In the genomic region with DNA sequence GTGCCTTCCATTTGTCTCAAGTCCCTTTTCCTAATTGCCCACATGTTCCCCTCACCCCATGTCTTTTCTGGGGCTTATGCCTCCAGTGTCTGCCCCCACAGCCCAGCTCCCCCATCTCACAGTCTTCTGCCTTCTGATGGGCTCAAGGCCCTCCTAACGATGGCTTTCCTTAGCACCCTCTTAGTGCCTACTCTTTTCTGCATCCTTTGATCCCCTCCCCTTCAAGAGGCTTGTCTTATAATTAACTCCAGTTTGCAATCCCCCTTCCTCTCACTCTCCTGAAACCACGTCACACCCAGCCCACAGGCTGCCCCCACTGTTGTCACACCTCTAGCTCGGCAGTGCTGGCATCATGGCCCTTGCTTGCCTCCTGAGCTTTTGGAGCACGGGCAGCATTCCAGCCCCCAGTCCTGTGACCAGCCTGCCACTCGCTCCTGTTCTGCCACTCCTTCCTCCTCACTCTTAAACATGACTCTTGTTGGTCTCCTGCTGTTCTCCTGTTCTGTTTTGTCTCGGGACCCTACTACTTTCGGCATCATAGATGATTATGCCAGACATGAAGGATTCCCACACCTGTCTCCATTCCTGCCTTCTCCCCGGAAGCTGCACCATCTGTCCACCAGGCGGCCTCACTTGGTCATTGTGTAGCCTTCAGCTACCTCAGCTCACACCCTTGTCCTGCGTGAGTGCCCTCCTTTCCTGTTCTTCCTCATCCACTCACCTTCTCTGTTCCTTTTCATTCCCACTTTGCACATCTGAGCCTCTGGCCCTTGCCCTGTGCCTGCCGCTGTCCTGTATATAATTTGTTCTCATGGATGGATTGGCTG, we compare ENCODE assay signal across 9 cellular contexts. TPM values are rescaled to one million over a fixed set of nuclear protein-coding genes. Genes with fewer than 3 reads are reported as not detected.
DNase-seq lines count a peak whose midpoint lies in the region; ATAC-seq and TF ChIP-seq lines count a peak whose summit lies in the region.
"Had no signal": no experiment of that assay in that cellular context is flagged by ENCODE, and none has a peak within 500 bp of the region (broad histone marks: within the 10 kb centered on the region; RNA-seq: fewer than 3 reads in every experiment).

No MANE protein-coding gene starts in this region.

- no TSS peak for BruUV-seq in Calu3 (replicated peaks; lab: Mats Ljungman, UMichigan)

- H3K79me2 ChIP-seq in KMS-11 (ENCODE audit: insufficient read depth, low read depth) = peaks cover 95% of the 10 kb centered on the region

- peaks cover 41% of the 10 kb centered on the region for H3K4me1 Mint-ChIP-seq in Calu3 (ENCODE audit: low read depth, unreplicated experiment)
- H3K4me1 Mint-ChIP-seq in effector memory CD8-positive, alpha-beta T cell (ENCODE audit: low read depth in 2 of 2) = peaks cover 47 to 59% of the 10 kb centered on the region in 2 donors
- H3K4me1 Mint-ChIP-seq in naive thymus-derived CD8-positive, alpha-beta T cell = peaks cover 38 to 74% (median 67%) of the 10 kb centered on the region in 4 donors
- peaks cover 26% of the 10 kb centered on the region for H3K4me1 Mint-ChIP-seq in activated CD4-positive, alpha-beta memory T cell treated with anti-CD3 and anti-CD28 coated beads, Interleukin-2, amount 10 ng/mL, durations not matched to agents 7 days and 5 days
- H3K4me1 Mint-ChIP-seq in mesothelial cell of epicardium = peaks cover 5% of the 10 kb centered on the region

- intact Hi-C loops in Calu3 (cut with micrococcal nuclease; ENCODE audit: unreplicated experiment) = no loop called here

- DNase-seq in Calu3 = peak; percentile 15
- DNase-seq in effector memory CD8-positive, alpha-beta T cell = no peak
- no peak for DNase-seq in naive thymus-derived CD8-positive, alpha-beta T cell
- DNase-seq in activated CD4-positive, alpha-beta memory T cell treated with anti-CD3 and anti-CD28 coated beads, Interleukin-2, amount 10 ng/mL, durations not matched to agents 7 days and 5 days = no peak
- no peak for DNase-seq in SW480 (ENCODE audit: low spot score)
- DNase-seq in stimulated activated CD4-positive, alpha-beta T cell treated with anti-CD3 and anti-CD28 coated beads, Interleukin-4, amount 100 ng/mL, for 24 hours = no peak
- no peak for DNase-seq in mesothelial cell of epicardium (ENCODE audit: low spot score in 2 of 2, unreplicated experiment in 2 of 2)

- H3K4me2 ChIP-seq in KMS-11 = no peak overlapping the region

- POLR2A ChIA-PET in naive thymus-derived CD8-positive, alpha-beta T cell (lab: Charles Lee) = no interaction called here
- POLR2A ChIA-PET in activated CD4-positive, alpha-beta memory T cell treated with anti-CD3 and anti-CD28 coated beads, Interleukin-2, amount 10 ng/mL, durations not matched to agents 7 days and 5 days (lab: Charles Lee) = no interaction called here

- H2AFZ ChIP-seq in KMS-11 (ENCODE audit: low read depth) = no peak overlapping the region

- H3K36me3 Mint-ChIP-seq in Calu3 (ENCODE audit: insufficient read depth, unreplicated experiment) (peaks cover 54% of the 10 kb centered on the region), mesothelial cell of epicardium (peaks cover 30% of the 10 kb centered on the region)
- H3K36me3 Mint-ChIP-seq in effector memory CD8-positive, alpha-beta T cell (ENCODE audit: insufficient read depth) = peaks cover 49% of the 10 kb centered on the region
- H3K36me3 Mint-ChIP-seq in naive thymus-derived CD8-positive, alpha-beta T cell = peaks cover 15 to 51% (median 18%) of the 10 kb centered on the region in 3 donors
- H3K36me3 Mint-ChIP-seq in activated CD4-positive, alpha-beta memory T cell treated with anti-CD3 and anti-CD28 coated beads, Interleukin-2, amount 10 ng/mL, durations not matched to agents 7 days and 5 days (ENCODE audit: low read depth) = peaks cover 50% of the 10 kb centered on the region

- CTCF ChIA-PET in Calu3 (lab: Charles Lee) = interaction anchor here (0.7 to 1.4 kb wide), 3 partner anchors 14 to 53 kb away, joined by 3 read pairs; no protein-coding TSS in a partner anchor
- CTCF ChIA-PET in activated CD4-positive, alpha-beta memory T cell treated with anti-CD3 and anti-CD28 coated beads, Interleukin-2, amount 10 ng/mL, durations not matched to agents 7 days and 5 days (lab: Charles Lee) = no interaction called here

- TF ChIP-seq CTCF in Calu3 (IDR thresholded peaks at IDR 0.05; ENCODE audit: unreplicated experiment) (peak; percentile 71), KMS-11 (conservative IDR thresholded peaks at IDR 0.05; ENCODE audit: low read depth, low read length) (0 out of 2 replicates have a peak, but pooled peaks have one; percentile 28), mesothelial cell of epicardium (IDR thresholded peaks at IDR 0.05; ENCODE audit: unreplicated experiment) (no peak)

- no peak overlapping the region for H3K4me3 ChIP-seq in KMS-11 (IDR thresholded peaks at IDR 0.05; ENCODE audit: insufficient read depth, low read depth, low read length)

- H3K9ac ChIP-seq in KMS-11 = no peak overlapping the region

- no peaks in the 10 kb centered on the region for H3K9me3 Mint-ChIP-seq in Calu3 (ENCODE audit: low read depth, unreplicated experiment)
- no peaks in the 10 kb centered on the region for H3K9me3 Mint-ChIP-seq in effector memory CD8-positive, alpha-beta T cell
- H3K9me3 Mint-ChIP-seq in naive thymus-derived CD8-positive, alpha-beta T cell = peaks cover 0 to 2% (median 0%) of the 10 kb centered on the region in 9 donors
- H3K9me3 Mint-ChIP-seq in activated CD4-positive, alpha-beta memory T cell treated with anti-CD3 and anti-CD28 coated beads, Interleukin-2, amount 10 ng/mL, durations not matched to agents 7 days and 5 days = no peaks in the 10 kb centered on the region
- H3K9me3 Mint-ChIP-seq in mesothelial cell of epicardium = no peaks in the 10 kb centered on the region

- H3K4me3 Mint-ChIP-seq in Calu3 (ENCODE audit: low read depth, unreplicated experiment) (no peak overlapping the region), mesothelial cell of epicardium (no peak overlapping the region)
- no peak overlapping the region for H3K4me3 Mint-ChIP-seq in effector memory CD8-positive, alpha-beta T cell
- no peak overlapping the region for H3K4me3 Mint-ChIP-seq in naive thymus-derived CD8-positive, alpha-beta T cell
- H3K4me3 Mint-ChIP-seq in activated CD4-positive, alpha-beta memory T cell treated with anti-CD3 and anti-CD28 coated beads, Interleukin-2, amount 10 ng/mL, durations not matched to agents 7 days and 5 days = no peak overlapping the region

- peaks cover 22% of the 10 kb centered on the region for H3K4me1 ChIP-seq in KMS-11 (ENCODE audit: low read depth, poor library complexity, severe bottlenecking)

- ATAC-seq in effector memory CD8-positive, alpha-beta T cell (replicated peaks) = no peak
- no peak for ATAC-seq in naive thymus-derived CD8-positive, alpha-beta T cell

- H3K27ac Mint-ChIP-seq in Calu3 (ENCODE audit: unreplicated experiment) = peak overlapping the region; percentile 5
- peak overlapping the region; percentile 1 to 54 for H3K27ac Mint-ChIP-seq in effector memory CD8-positive, alpha-beta T cell
- peak overlapping the region; percentile 7 to 89 (median 59) for H3K27ac Mint-ChIP-seq in naive thymus-derived CD8-positive, alpha-beta T cell
- no peak overlapping the region for H3K27ac Mint-ChIP-seq in activated CD4-positive, alpha-beta memory T cell treated with anti-CD3 and anti-CD28 coated beads, Interleukin-2, amount 10 ng/mL, durations not matched to agents 7 days and 5 days
- no peak overlapping the region for H3K27ac Mint-ChIP-seq in mesothelial cell of epicardium

- H3K27me3 Mint-ChIP-seq in Calu3 (ENCODE audit: unreplicated experiment) (no peaks in the 10 kb centered on the region), mesothelial cell of epicardium (ENCODE audit: low read depth) (no peaks in the 10 kb centered on the region)
- no peaks in the 10 kb centered on the region for H3K27me3 Mint-ChIP-seq in effector memory CD8-positive, alpha-beta T cell
- H3K27me3 Mint-ChIP-seq in naive thymus-derived CD8-positive, alpha-beta T cell = no peaks in the 10 kb centered on the region
- H3K27me3 Mint-ChIP-seq in activated CD4-positive, alpha-beta memory T cell treated with anti-CD3 and anti-CD28 coated beads, Interleukin-2, amount 10 ng/mL, durations not matched to agents 7 days and 5 days = no peaks in the 10 kb centered on the region

- H3K27me3 ChIP-seq in KMS-11 (ENCODE audit: insufficient read depth, low read depth) = no peaks in the 10 kb centered on the region

- peaks cover 31% of the 10 kb centered on the region; the same call in 1 of the 2 replicates for H4K20me1 ChIP-seq in KMS-11 (ENCODE audit: insufficient read depth)

- no peak overlapping the region for H3K27ac ChIP-seq in KMS-11

- H3K36me3 ChIP-seq in KMS-11 (ENCODE audit: insufficient read depth) = peaks cover 20% of the 10 kb centered on the region; the same call in 1 of the 2 replicates

RNA-seq across cellular contexts. Expression of a gene that starts 26.1 kb away (rescaled TPM):
- total RNA-seq in Calu3 (2022) = 65.8 and 66.6 TPM in 2 replicates
- 10 to 100 TPM; 33.3 to 34.5 TPM for total RNA-seq in naive thymus-derived CD8-positive, alpha-beta T cell
- polyA plus RNA-seq in naive thymus-derived CD8-positive, alpha-beta T cell = 10 to 100 TPM; 88.4 to 97.6 (median 96.8) TPM
- 10 to 100 TPM; 54.3 to 57.4 TPM for total RNA-seq in activated CD4-positive, alpha-beta memory T cell treated with anti-CD3 and anti-CD28 coated beads, Interleukin-2, amount 10 ng/mL, durations not matched to agents 7 days and 5 days
- total RNA-seq in mesothelial cell of epicardium = 45.1 to 49.0 TPM (median 48.0 TPM) in 3 replicates

RNA-seq across cellular contexts. Expression of a gene that starts 36.2 kb away (rescaled TPM):
- total RNA-seq in Calu3 (2022) (57.9 and 64.2 TPM in 2 replicates), mesothelial cell of epicardium (25.3 to 26.2 TPM (median 25.8 TPM) in 3 replicates)
- 10 to 100 TPM; 48.8 to 54.0 TPM for total RNA-seq in naive thymus-derived CD8-positive, alpha-beta T cell
- 10 to 100 TPM; 38.0 to 68.9 (median 53.6) TPM for polyA plus RNA-seq in naive thymus-derived CD8-positive, alpha-beta T cell
- 10 to 100 TPM; 37.1 to 38.0 TPM for total RNA-seq in activated CD4-positive, alpha-beta memory T cell treated with anti-CD3 and anti-CD28 coated beads, Interleukin-2, amount 10 ng/mL, durations not matched to agents 7 days and 5 days

RNA-seq across cellular contexts. Expression of a gene that starts 38.9 kb away (rescaled TPM):
- total RNA-seq in Calu3 (2022) (0.17 TPM in 1 of 2 replicates, not detected in the other), mesothelial cell of epicardium (0.78 to 1.3 TPM (median 0.84 TPM) in 3 replicates)
- total RNA-seq in naive thymus-derived CD8-positive, alpha-beta T cell = under 1 TPM; 0.34 to 0.93 TPM
- polyA plus RNA-seq in naive thymus-derived CD8-positive, alpha-beta T cell = not detected
- under 1 TPM; 0.33 to 0.43 TPM for total RNA-seq in activated CD4-positive, alpha-beta memory T cell treated with anti-CD3 and anti-CD28 coated beads, Interleukin-2, amount 10 ng/mL, durations not matched to agents 7 days and 5 days
- total RNA-seq: renal cortical epithelial cell had no signal

RNA-seq across cellular contexts. Expression of a gene that starts 42.4 kb away (rescaled TPM):
- total RNA-seq in Calu3 (2022) (0.17 TPM in 1 of 2 replicates, not detected in the other), mesothelial cell of epicardium (0.31 to 0.71 TPM (median 0.38 TPM) in 3 replicates)
- total RNA-seq in naive thymus-derived CD8-positive, alpha-beta T cell = 1 to 10 TPM; 3.2 to 3.5 TPM
- under 1 TPM in 2 of 3 donors, not detected in 1; 0.39 to 0.55 TPM for polyA plus RNA-seq in naive thymus-derived CD8-positive, alpha-beta T cell
- total RNA-seq in activated CD4-positive, alpha-beta memory T cell treated with anti-CD3 and anti-CD28 coated beads, Interleukin-2, amount 10 ng/mL, durations not matched to agents 7 days and 5 days = under 1 TPM; 0.23 to 0.33 TPM

RNA-seq across cellular contexts. Expression of a gene that starts 48.5 kb away (rescaled TPM):
- total RNA-seq in Calu3 (2022) = 87.0 and 88.2 TPM in 2 replicates
- 10 to 100 TPM; 23.2 to 27.8 TPM for total RNA-seq in naive thymus-derived CD8-positive, alpha-beta T cell
- polyA plus RNA-seq in naive thymus-derived CD8-positive, alpha-beta T cell = 10 to 100 TPM; 63.1 to 68.9 (median 63.4) TPM
- total RNA-seq in activated CD4-positive, alpha-beta memory T cell treated with anti-CD3 and anti-CD28 coated beads, Interleukin-2, amount 10 ng/mL, durations not matched to agents 7 days and 5 days = 10 to 100 TPM; 61.4 to 62.1 TPM
- 19.6 to 22.1 TPM (median 20.2 TPM) in 3 replicates for total RNA-seq in mesothelial cell of epicardium

Comparison
In these comparisons a context has a peak if more than half of its experiments do, and no peak if none do; other contexts are left out.
1. H3K27ac Mint-ChIP-seq: peak in Calu3 (single experiment), effector memory CD8-positive, alpha-beta T cell (2 of 2) and naive thymus-derived CD8-positive, alpha-beta T cell (10 of 10); none in activated CD4-positive, alpha-beta memory T cell treated with anti-CD3 and anti-CD28 coated beads, Interleukin-2, amount 10 ng/mL, durations not matched to agents 7 days and 5 days (single experiment) and mesothelial cell of epicardium (single experiment).